20 cellular contexts compared by ENCODE assay signal in the genomic region with DNA sequence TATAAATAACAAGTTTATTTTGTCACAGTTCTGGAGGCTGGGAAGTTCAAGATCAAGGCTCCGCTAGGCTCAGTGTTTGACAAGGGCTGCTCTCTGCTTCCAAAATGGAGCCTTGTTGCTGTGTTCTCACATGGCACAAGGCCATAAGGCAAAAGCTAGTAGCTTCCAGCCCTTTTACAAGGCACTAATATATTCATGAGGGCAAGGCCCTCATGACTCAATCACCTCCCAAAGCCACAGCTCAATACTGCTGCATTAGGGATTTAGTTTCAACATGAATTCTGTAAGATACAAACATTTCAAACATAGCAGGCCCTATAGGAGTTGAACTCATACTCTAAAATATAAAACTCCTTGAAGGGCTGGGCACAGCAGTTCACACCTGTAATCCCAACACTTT. TPM values are rescaled to one million over a fixed set of nuclear protein-coding genes. Genes with fewer than 3 reads are reported as not detected.
DNase-seq lines count a peak whose midpoint lies in the region; ATAC-seq and FAIRE-seq lines count a peak whose summit lies in the region.
"Had no signal": no experiment of that assay in that cellular context is flagged by ENCODE, and none has a peak within 500 bp of the region (broad histone marks: within the 10 kb centered on the region; RNA-seq: fewer than 3 reads in every experiment).

No MANE protein-coding gene starts in this region.

- peak; percentile 36 for DNase-seq in HT1080 (ENCODE audit: low read depth)
- DNase-seq in fibroblast of peridontal ligament (ENCODE audit: extremely low read depth) = peak; percentile 24
- DNase-seq in urothelium cell line (ENCODE audit: low spot score) = no peak
- no peak for DNase-seq in activated naive CD4-positive, alpha-beta T cell (lab: John Stamatoyannopoulos, UW)
- no peak for DNase-seq in activated CD8-positive, alpha-beta memory T cell treated with anti-CD3 and anti-CD28 coated beads for 24 hours
- DNase-seq: activated CD4-positive, alpha-beta T cell treated with anti-CD3 and anti-CD28 coated beads, Interleukin-2, amount 10 ng/mL, durations not matched to agents 7 days and 5 days; AML-193; DMS79 treated with DMSO at 0.1 percent for 48 hours; left ventricle myocardium superior; NCI-H82; PC-9; stimulated activated CD4-positive, alpha-beta T cell treated with anti-CD3 and anti-CD28 coated beads, Interleukin-4, amount 100 ng/mL, for 1 hour had no signal

- H3K36me3 Mint-ChIP-seq in activated T-helper 17 cell treated with anti-CD3 and anti-CD28 coated beads, Interleukin-2, amount 50 U/mL, for 72 hours (ENCODE audit: low read depth) = peaks cover 37% of the 10 kb centered on the region

- no peak for ATAC-seq in activated T-helper 17 cell treated with anti-CD3 and anti-CD28 coated beads, Interleukin-2, amount 50 U/mL, for 72 hours (replicated peaks)
- ATAC-seq in GM21381 (IDR thresholded peaks at IDR 0.05; ENCODE audit: unreplicated experiment) = no peak
- ATAC-seq: HCT116, left ventricle myocardium superior had no signal

- no peaks in the 10 kb centered on the region for H3K9me3 Mint-ChIP-seq in activated T-helper 17 cell treated with anti-CD3 and anti-CD28 coated beads, Interleukin-2, amount 50 U/mL, for 72 hours
- H3K9me3 Mint-ChIP-seq: activated CD4-positive, alpha-beta T cell treated with anti-CD3 and anti-CD28 coated beads, Interleukin-2, amount 10 ng/mL, durations not matched to agents 7 days and 5 days; dendritic cell treated with granulocyte-macrophage colony-stimulating factor and Interleukin-4, amounts not matched to agents 40 ng/mL and 50 ng/mL, for 4 days; neural progenitor cell; stimulated activated naive CD8-positive, alpha-beta T cell treated with anti-CD3 and anti-CD28 coated beads, Interleukin-15, Interleukin-2, amounts not matched to agents 100 ng/mL and 50 ng/mL, for 24 hours; T-helper 1 cell treated with Interleukin-12 subunit alpha and Interleukin-12 subunit beta and Interleukin-4 antibody, amounts not matched to agents 30 μg/mL and 1 μg/mL, for 36 hours; type B pancreatic cell had no signal

- peak overlapping the region; percentile 48 for H3K27ac Mint-ChIP-seq in activated T-helper 17 cell treated with anti-CD3 and anti-CD28 coated beads, Interleukin-2, amount 50 U/mL, for 72 hours
- H3K27ac Mint-ChIP-seq: activated CD4-positive, alpha-beta T cell treated with anti-CD3 and anti-CD28 coated beads, Interleukin-2, amount 10 ng/mL, durations not matched to agents 7 days and 5 days; dendritic cell treated with granulocyte-macrophage colony-stimulating factor and Interleukin-4, amounts not matched to agents 40 ng/mL and 50 ng/mL, for 4 days; neural progenitor cell; stimulated activated naive CD8-positive, alpha-beta T cell treated with anti-CD3 and anti-CD28 coated beads, Interleukin-15, Interleukin-2, amounts not matched to agents 100 ng/mL and 50 ng/mL, for 24 hours; T-helper 1 cell treated with Interleukin-12 subunit alpha and Interleukin-12 subunit beta and Interleukin-4 antibody, amounts not matched to agents 30 μg/mL and 1 μg/mL, for 36 hours; type B pancreatic cell had no signal

- H3K27me3 Mint-ChIP-seq in activated T-helper 17 cell treated with anti-CD3 and anti-CD28 coated beads, Interleukin-2, amount 50 U/mL, for 72 hours = no peaks in the 10 kb centered on the region
- H3K27me3 Mint-ChIP-seq: activated CD4-positive, alpha-beta T cell treated with anti-CD3 and anti-CD28 coated beads, Interleukin-2, amount 10 ng/mL, durations not matched to agents 7 days and 5 days; dendritic cell treated with granulocyte-macrophage colony-stimulating factor and Interleukin-4, amounts not matched to agents 40 ng/mL and 50 ng/mL, for 4 days; stimulated activated naive CD8-positive, alpha-beta T cell treated with anti-CD3 and anti-CD28 coated beads, Interleukin-15, Interleukin-2, amounts not matched to agents 100 ng/mL and 50 ng/mL, for 24 hours; type B pancreatic cell had no signal

- FAIRE-seq in urothelium cell line (lab: Jason Lieb, UNC) = peak; percentile 5

- H3K4me1 Mint-ChIP-seq in activated T-helper 17 cell treated with anti-CD3 and anti-CD28 coated beads, Interleukin-2, amount 50 U/mL, for 72 hours = peaks cover 21% of the 10 kb centered on the region
- H3K4me1 Mint-ChIP-seq: neural progenitor cell had no signal

- H3K4me3 Mint-ChIP-seq in activated T-helper 17 cell treated with anti-CD3 and anti-CD28 coated beads, Interleukin-2, amount 50 U/mL, for 72 hours = no peak overlapping the region
- H3K4me3 Mint-ChIP-seq: activated CD4-positive, alpha-beta T cell treated with anti-CD3 and anti-CD28 coated beads, Interleukin-2, amount 10 ng/mL, durations not matched to agents 7 days and 5 days; dendritic cell treated with granulocyte-macrophage colony-stimulating factor and Interleukin-4, amounts not matched to agents 40 ng/mL and 50 ng/mL, for 4 days; neural progenitor cell; stimulated activated naive CD8-positive, alpha-beta T cell treated with anti-CD3 and anti-CD28 coated beads, Interleukin-15, Interleukin-2, amounts not matched to agents 100 ng/mL and 50 ng/mL, for 24 hours; T-helper 1 cell treated with Interleukin-12 subunit alpha and Interleukin-12 subunit beta and Interleukin-4 antibody, amounts not matched to agents 30 μg/mL and 1 μg/mL, for 36 hours; type B pancreatic cell had no signal

RNA-seq across cellular contexts. Expression of gene ZBTB11, which starts 30.2 kb away (rescaled TPM):
- 23.8 and 24.7 TPM in 2 replicates for total RNA-seq in HT1080 (2014; rRNA removed; shearing (Covaris generic))
- 12.4 and 16.8 TPM in 2 replicates for polyA plus RNA-seq in HT1080 (2015; cell fraction: cytosol; rRNA removed)
- 61.2 and 62.2 TPM in 2 replicates for polyA plus RNA-seq in HT1080 (2015; cell fraction: nucleus; rRNA removed)
- 10 to 100 TPM; 30.0 to 33.5 TPM for total RNA-seq in activated T-helper 17 cell treated with anti-CD3 and anti-CD28 coated beads, Interleukin-2, amount 50 U/mL, for 72 hours

RNA-seq across cellular contexts. Expression of gene RPL24, which starts 39.8 kb away (rescaled TPM):
- 1,794 and 2,156 TPM in 2 replicates for total RNA-seq in HT1080 (2014; rRNA removed; shearing (Covaris generic))
- polyA plus RNA-seq in HT1080 (2015; cell fraction: cytosol; rRNA removed) = 2,002 and 2,534 TPM in 2 replicates
- 654 and 924 TPM in 2 replicates for polyA plus RNA-seq in HT1080 (2015; cell fraction: nucleus; rRNA removed)
- 1,000 to 10,000 TPM; 1,391 to 1,542 TPM for total RNA-seq in activated T-helper 17 cell treated with anti-CD3 and anti-CD28 coated beads, Interleukin-2, amount 50 U/mL, for 72 hours

Comparison
In these comparisons a context has a peak if more than half of its experiments do, and no peak if none do; other contexts are left out.
1. DNase-seq: peak in HT1080 (single experiment) and fibroblast of peridontal ligament (single experiment); none in urothelium cell line (single experiment), activated naive CD4-positive, alpha-beta T cell (0 of 4) and activated CD8-positive, alpha-beta memory T cell treated with anti-CD3 and anti-CD28 coated beads for 24 hours (single experiment).